In the genomic region with DNA sequence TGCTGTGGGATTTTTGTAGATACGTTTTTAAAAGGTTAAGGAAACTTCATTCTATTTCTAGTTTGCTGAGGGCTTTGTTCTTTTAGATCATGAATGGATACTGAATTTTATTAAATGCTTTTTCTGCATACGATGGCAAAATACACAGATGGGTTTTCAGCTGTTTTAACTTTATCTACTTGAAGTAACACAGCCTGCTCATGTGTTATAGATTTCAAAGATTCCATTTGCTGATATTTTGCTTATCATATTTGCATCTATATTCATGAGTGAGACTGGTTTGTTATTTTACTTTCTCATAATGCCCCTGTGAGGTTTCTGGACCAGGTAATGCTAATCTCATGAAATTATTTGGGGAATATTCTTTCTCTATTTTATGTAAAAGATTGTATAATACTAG, we compare ENCODE assay signal across 7 cellular contexts.
"Had no signal": no experiment of that assay in that cellular context is flagged by ENCODE, and none has a peak within 500 bp of the region (broad histone marks: within the 10 kb centered on the region; RNA-seq: fewer than 3 reads in every experiment).

No MANE protein-coding gene starts in this region.

- H3K27ac ChIP-seq: GM23248 had no signal

- H3K9ac ChIP-seq: GM23248 had no signal

- H3K4me1 Mint-ChIP-seq: IgD-negative memory B cell had no signal

- H3K4me3 ChIP-seq: GM23248 had no signal

- H3K27ac Mint-ChIP-seq: IgD-negative memory B cell had no signal

- DNase-seq: GM23248, GOT3, H7, HCEC 1CT, KG1 had no signal

- H3K4me3 Mint-ChIP-seq: IgD-negative memory B cell had no signal

- H3K9me3 Mint-ChIP-seq: IgD-negative memory B cell had no signal

- H3K27me3 Mint-ChIP-seq: IgD-negative memory B cell had no signal

- H2AFZ ChIP-seq: GM23248 had no signal

- FAIRE-seq: HTR-8/SVneo had no signal
